1 cellular context compared by ENCODE assay signal in the genomic region with DNA sequence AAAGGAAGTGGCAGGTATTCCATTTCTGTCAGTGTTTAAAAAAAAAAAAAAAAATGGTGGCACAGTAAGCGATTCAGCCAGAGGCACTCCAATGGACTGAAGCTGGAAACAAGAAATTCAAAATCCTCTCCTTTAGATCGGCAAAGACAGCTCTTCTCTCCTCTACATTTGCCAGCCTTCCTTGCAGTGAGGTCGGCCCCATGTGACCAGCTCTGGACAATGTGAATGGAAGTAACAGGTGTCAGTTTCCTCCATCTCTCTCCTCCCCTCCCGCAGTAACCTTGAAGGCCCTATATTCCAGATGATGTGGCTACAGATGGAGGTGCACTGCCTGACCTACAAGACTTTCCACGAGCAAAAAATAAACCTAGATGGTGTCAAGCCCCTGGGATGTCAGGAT.
TF ChIP-seq lines count a peak whose summit lies in the region.

No MANE protein-coding gene starts in this region.

TF ChIP-seq in HCT116, 20 proteins besides CTCF, POLR2A, EP300 and RAD21 (continued from another document):
- TF ChIP-seq ELF1 (IDR thresholded peaks at IDR 0.05; ENCODE audit: borderline replicate concordance, low read depth), result no peak
- TF ChIP-seq EZH2 (IDR thresholded peaks at IDR 0.05), result no peak
- TF ChIP-seq YY1 (IDR thresholded peaks at IDR 0.05; ENCODE audit: extremely low read depth, insufficient replicate concordance, low read depth, low read length), result no peak
- TF ChIP-seq CBX3 (IDR thresholded peaks at IDR 0.05; ENCODE audit: low read depth), result no peak
- TF ChIP-seq ZFX (IDR thresholded peaks at IDR 0.05), result no peak
